17 cellular contexts compared by ENCODE assay signal in genomic region chr13:53010374-53011105, GRCh38. TPM values are rescaled to one million over a fixed set of nuclear protein-coding genes. Genes with fewer than 3 reads are reported as not detected.
DNase-seq lines count a peak whose midpoint lies in the region; ATAC-seq lines count a peak whose summit lies in the region.
"Had no signal": no experiment of that assay in that cellular context is flagged by ENCODE, and none has a peak within 500 bp of the region (broad histone marks: within the 10 kb centered on the region; RNA-seq: fewer than 3 reads in every experiment).

No MANE protein-coding gene starts in this region.

- ATAC-seq in left lobe of liver, result peak; percentile 33
- no peak for ATAC-seq in Right ventricle myocardium superior (ENCODE audit: poor library complexity)
- ATAC-seq: psoas muscle had no signal

- DNase-seq in DMS153 treated with DMSO at 0.1 percent for 48 hours (lab: John Stamatoyannopoulos, UW; ENCODE audit: unreplicated experiment) (peak; percentile 79), NCI-H1105 (lab: John Stamatoyannopoulos, UW) (peak; percentile 77), SW480 (ENCODE audit: low spot score) (peak; percentile 82), left lobe of liver (ENCODE audit: low spot score) (no peak), Right ventricle myocardium superior (no peak), ecto neural progenitor cell (ENCODE audit: low spot score) (no peak), posterior cingulate gyrus (no peak)
- no peak for DNase-seq in stimulated activated CD8-positive, alpha-beta memory T cell treated with anti-CD3 and anti-CD28 coated beads, Interleukin-4, amount 100 ng/mL, for 48 hours
- DNase-seq: activated CD8-positive, alpha-beta memory T cell treated with anti-CD3 and anti-CD28 coated beads for 24 hours; activated naive CD4-positive, alpha-beta T cell; GF-D8; H7; NCI-H187; psoas muscle; stimulated activated CD4-positive, alpha-beta T cell treated with anti-CD3 and anti-CD28 coated beads, Interleukin-2, amount 100 ng/mL, for 48 hours; stimulated activated naive CD4-positive, alpha-beta T cell; T-helper 9 cell had no signal

- intact Hi-C loops in Right ventricle myocardium superior (cut with DNase I), result no loop called here
- intact Hi-C loops in posterior cingulate gyrus (cut with DNase I), result no loop called here

RNA-seq across cellular contexts. Expression of gene OLFM4, which starts 18.1 kb away (rescaled TPM):
- total RNA-seq in left lobe of liver (0.35 TPM), Right ventricle myocardium superior (0.40 TPM)
- total RNA-seq: H7 had no signal

Comparison
In these comparisons a context has a peak if more than half of its experiments do, and no peak if none do; other contexts are left out.
1. DNase-seq: peak in DMS153 treated with DMSO at 0.1 percent for 48 hours (single experiment), NCI-H1105 (single experiment) and SW480 (single experiment); none in left lobe of liver (single experiment), Right ventricle myocardium superior (single experiment), ecto neural progenitor cell (single experiment), posterior cingulate gyrus (0 of 10) and stimulated activated CD8-positive, alpha-beta memory T cell treated with anti-CD3 and anti-CD28 coated beads, Interleukin-4, amount 100 ng/mL, for 48 hours (single experiment).